31 cellular contexts compared by ENCODE assay signal in genomic region chr6:99080191-99080590, GRCh38.
"Had no signal": no experiment of that assay in that cellular context is flagged by ENCODE, and none has a peak within 500 bp of the region (broad histone marks: within the 10 kb centered on the region; RNA-seq: fewer than 3 reads in every experiment).

No MANE protein-coding gene starts in this region.

- H3K36me3 ChIP-seq: esophagus squamous epithelium, heart right ventricle, neutrophil, prostate gland, right atrium auricular region, sigmoid colon, tibial artery had no signal

- H3K27ac ChIP-seq: coronary artery, esophagus squamous epithelium, heart right ventricle, neutrophil, prostate gland, right atrium auricular region, sigmoid colon, testis, tibial artery had no signal

- ATAC-seq: heart right ventricle; left colon; left ventricle myocardium superior; natural killer cell treated with Interleukin-12 subunit alpha and Interleukin-12 subunit beta and Interleukin-15 and Interleukin-18, amount 100 ng/mL, for 72 hours; stimulated activated memory B cell treated with anti-CD40 and anti-IgM and Interleukin-4, amounts not matched to agents 10 μg/mL and 1 μg/mL and 100 μg/mL, for 72 hours; stimulated activated naive CD8-positive, alpha-beta T cell treated with anti-CD3 and anti-CD28 coated beads, Interleukin-15, Interleukin-2, amounts not matched to agents 100 U/mL and 50 U/mL, for 24 hours had no signal

- H3K27ac Mint-ChIP-seq: immature natural killer cell; memory B cell; naive B cell; natural killer cell treated with Interleukin-12 subunit alpha and Interleukin-12 subunit beta and Interleukin-15 and Interleukin-18, amount 100 ng/mL, for 72 hours; stimulated activated memory B cell treated with anti-CD40 and anti-IgM and Interleukin-4, amounts not matched to agents 10 μg/mL and 1 μg/mL and 100 μg/mL, for 72 hours; type B pancreatic cell had no signal

- H3K4me3 Mint-ChIP-seq: immature natural killer cell; memory B cell; naive B cell; natural killer cell treated with Interleukin-12 subunit alpha and Interleukin-12 subunit beta and Interleukin-15 and Interleukin-18, amount 100 ng/mL, for 72 hours; neural crest cell; stimulated activated memory B cell treated with anti-CD40 and anti-IgM and Interleukin-4, amounts not matched to agents 10 μg/mL and 1 μg/mL and 100 μg/mL, for 72 hours; type B pancreatic cell had no signal

- H3K4me3 ChIP-seq: coronary artery, esophagus squamous epithelium, heart right ventricle, lung, prostate gland, right atrium auricular region, sigmoid colon, testis, tibial artery had no signal

- H3K9me3 ChIP-seq: esophagus squamous epithelium, heart right ventricle, neutrophil, prostate gland, right atrium auricular region, sigmoid colon, testis, tibial artery had no signal

- H3K4me1 Mint-ChIP-seq: immature natural killer cell; memory B cell; naive B cell; neural crest cell; stimulated activated memory B cell treated with anti-CD40 and anti-IgM and Interleukin-4, amounts not matched to agents 10 μg/mL and 1 μg/mL and 100 μg/mL, for 72 hours had no signal

- H3K4me1 ChIP-seq: esophagus squamous epithelium, heart right ventricle, prostate gland, right atrium auricular region, sigmoid colon, testis, tibial artery had no signal

- DNase-seq: dermis blood vessel endothelial cell; effector memory CD4-positive, alpha-beta T cell; erythroblast; esophagus squamous epithelium; foreskin melanocyte; glutamatergic neuron; heart right ventricle; hypothalamus; immature natural killer cell; islet precursor cell; kidney glomerular epithelial cell; left colon; left ventricle myocardium superior; naive B cell; sigmoid colon; stimulated activated CD4-positive, alpha-beta T cell treated with anti-CD3 and anti-CD28 coated beads, Interleukin-2, amount 100 ng/mL, for 24 hours; stimulated activated CD4-positive, alpha-beta T cell treated with anti-CD3 and anti-CD28 coated beads, Interleukin-4, amount 100 ng/mL, for 24 hours; stimulated activated naive CD8-positive, alpha-beta T cell treated with anti-CD3 and anti-CD28 coated beads, Interleukin-15, Interleukin-2, amounts not matched to agents 100 U/mL and 50 U/mL, for 24 hours; substantia nigra; testis; tibial artery had no signal

- H3K36me3 Mint-ChIP-seq: immature natural killer cell; memory B cell; naive B cell; natural killer cell treated with Interleukin-12 subunit alpha and Interleukin-12 subunit beta and Interleukin-15 and Interleukin-18, amount 100 ng/mL, for 72 hours; stimulated activated memory B cell treated with anti-CD40 and anti-IgM and Interleukin-4, amounts not matched to agents 10 μg/mL and 1 μg/mL and 100 μg/mL, for 72 hours; type B pancreatic cell had no signal

- H3K9me3 Mint-ChIP-seq: memory B cell; neural crest cell; stimulated activated memory B cell treated with anti-CD40 and anti-IgM and Interleukin-4, amounts not matched to agents 10 μg/mL and 1 μg/mL and 100 μg/mL, for 72 hours; type B pancreatic cell had no signal

- H3K27me3 ChIP-seq: right atrium auricular region, sigmoid colon, testis, tibial artery had no signal
